In the genomic region with DNA sequence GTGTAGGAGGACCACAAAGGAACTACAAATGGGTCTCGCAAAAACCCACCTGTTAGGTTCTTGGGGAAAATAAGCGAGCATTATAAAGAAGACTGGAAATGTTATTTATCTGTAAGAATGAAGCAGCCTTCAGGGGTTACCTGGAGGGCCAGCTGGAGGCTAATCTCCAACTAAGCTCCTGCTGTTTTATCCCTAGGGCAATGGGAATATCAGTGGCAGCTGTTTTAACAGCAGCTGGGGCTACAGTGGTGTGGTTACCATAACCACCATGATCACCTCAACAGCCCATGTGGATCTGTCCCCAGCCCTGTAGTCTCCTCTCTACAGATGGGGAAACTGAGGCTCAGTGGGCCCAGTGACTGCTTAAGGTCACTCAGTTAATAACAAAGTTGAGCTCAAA, we compare ENCODE assay signal across 24 cellular contexts.
"Had no signal": no experiment of that assay in that cellular context is flagged by ENCODE, and none has a peak within 500 bp of the region (broad histone marks: within the 10 kb centered on the region; RNA-seq: fewer than 3 reads in every experiment).

No MANE protein-coding gene starts in this region.

- H3K4me3 Mint-ChIP-seq: activated CD4-positive, alpha-beta memory T cell treated with anti-CD3 and anti-CD28 coated beads for 36 hours; activated CD4-positive, alpha-beta T cell treated with anti-CD3 and anti-CD28 coated beads, Interleukin-2, amount 10 ng/mL, durations not matched to agents 7 days and 5 days; activated naive CD8-positive, alpha-beta T cell treated with anti-CD3 and anti-CD28 coated beads, Interleukin-2, amount 50 U/mL, for 24 hours; activated T-cell treated with anti-CD3 and anti-CD28 coated beads, Interleukin-2, amount 50 U/mL, for 4 hours; brain; central memory CD8-positive, alpha-beta T cell; T-helper 17 cell had no signal

- H3K27ac ChIP-seq: ascending aorta had no signal

- H3K36me3 ChIP-seq: ascending aorta, MG63 had no signal

- H3K36me3 Mint-ChIP-seq: activated CD4-positive, alpha-beta memory T cell treated with anti-CD3 and anti-CD28 coated beads for 36 hours; activated naive CD4-positive, alpha-beta T cell treated with anti-CD3 and anti-CD28 coated beads, Interleukin-2, amount 50 U/mL, for 72 hours; brain had no signal

- H3K9me3 Mint-ChIP-seq: activated CD4-positive, alpha-beta memory T cell treated with anti-CD3 and anti-CD28 coated beads for 36 hours; activated CD4-positive, alpha-beta T cell treated with anti-CD3 and anti-CD28 coated beads, Interleukin-2, amount 10 ng/mL, durations not matched to agents 7 days and 5 days; activated naive CD4-positive, alpha-beta T cell treated with anti-CD3 and anti-CD28 coated beads, Interleukin-2, amount 50 U/mL, for 72 hours; activated naive CD8-positive, alpha-beta T cell treated with anti-CD3 and anti-CD28 coated beads, Interleukin-2, amount 50 U/mL, for 24 hours; activated T-cell treated with anti-CD3 and anti-CD28 coated beads, Interleukin-2, amount 50 U/mL, for 4 hours; central memory CD8-positive, alpha-beta T cell had no signal

- DNase-seq: activated CD4-positive, alpha-beta memory T cell treated with anti-CD3 and anti-CD28 coated beads for 36 hours; activated CD4-positive, alpha-beta T cell treated with anti-CD3 and anti-CD28 coated beads, Interleukin-2, amount 10 ng/mL, durations not matched to agents 7 days and 5 days; activated CD4-positive, CD25-positive, alpha-beta regulatory T cell; activated CD8-positive, alpha-beta memory T cell treated with anti-CD3 and anti-CD28 coated beads for 24 hours; activated effector memory CD4-positive, alpha-beta T cell treated with anti-CD3 and anti-CD28 coated beads, Interleukin-2, amount 50 U/mL, for 16 hours; activated naive CD4-positive, alpha-beta T cell treated with Interleukin-2 at 50 U/mL for 16 hours; activated naive CD8-positive, alpha-beta T cell treated with anti-CD3 and anti-CD28 coated beads, Interleukin-2, amount 50 U/mL, for 24 hours; activated T-cell treated with anti-CD3 and anti-CD28 coated beads, Interleukin-2, amount 50 U/mL, for 4 hours; amniotic stem cell; MG63; NCI-H1105; NCI-H1436; NCI-H187 treated with DMSO at 0.1 percent for 48 hours; NCI-H2081 treated with DMSO at 0.1 percent for 48 hours; NCI-H510A; NCI-H748 treated with DMSO at 0.1 percent for 48 hours; PC-3; SHP77; T-helper 17 cell; T-helper 9 cell had no signal

- H3K27ac Mint-ChIP-seq: activated CD4-positive, alpha-beta memory T cell treated with anti-CD3 and anti-CD28 coated beads for 36 hours; activated CD4-positive, alpha-beta T cell treated with anti-CD3 and anti-CD28 coated beads, Interleukin-2, amount 10 ng/mL, durations not matched to agents 7 days and 5 days; activated naive CD4-positive, alpha-beta T cell treated with anti-CD3 and anti-CD28 coated beads, Interleukin-2, amount 50 U/mL, for 72 hours; activated naive CD8-positive, alpha-beta T cell treated with anti-CD3 and anti-CD28 coated beads, Interleukin-2, amount 50 U/mL, for 24 hours; brain; T-helper 17 cell had no signal

- H3K4me3 ChIP-seq: ascending aorta, MG63 had no signal

- H3K4me1 Mint-ChIP-seq: activated CD4-positive, alpha-beta T cell treated with anti-CD3 and anti-CD28 coated beads, Interleukin-2, amount 10 ng/mL, durations not matched to agents 7 days and 5 days; activated naive CD8-positive, alpha-beta T cell treated with anti-CD3 and anti-CD28 coated beads, Interleukin-2, amount 50 U/mL, for 24 hours had no signal

- H3K9me3 ChIP-seq: ascending aorta, MG63 had no signal

- H3K27me3 ChIP-seq: ascending aorta, MG63 had no signal
